ENCODE assay signal across 20 cellular contexts in the genomic region with DNA sequence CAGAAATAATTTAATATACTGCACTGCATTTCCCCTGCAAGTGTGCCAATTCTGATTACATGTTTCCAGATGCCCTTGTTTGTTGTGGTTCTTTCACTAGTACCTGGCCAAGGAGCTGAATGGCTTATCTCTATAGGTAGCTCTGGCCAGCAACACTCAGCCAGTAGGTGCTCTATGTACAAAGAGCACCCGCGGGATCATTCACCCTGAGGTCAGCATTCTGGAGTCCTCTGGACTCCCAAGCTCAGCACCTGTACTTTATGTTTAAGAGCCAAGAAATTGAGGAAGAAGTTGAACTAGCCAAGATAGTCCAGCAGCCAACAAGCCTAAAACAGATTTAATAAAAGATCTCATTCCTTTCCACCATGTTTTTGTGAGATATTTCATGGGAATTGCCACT.
"Had no signal": no experiment of that assay in that cellular context is flagged by ENCODE, and none has a peak within 500 bp of the region (broad histone marks: within the 10 kb centered on the region; RNA-seq: fewer than 3 reads in every experiment).

No MANE protein-coding gene starts in this region.

- H3K36me3 ChIP-seq: colonic mucosa, esophagus muscularis mucosa, gastroesophageal sphincter, heart left ventricle, left lung, lower lobe of right lung had no signal

- H3K4me1 ChIP-seq: colonic mucosa, foreskin keratinocyte, gastroesophageal sphincter, left lung had no signal

- H3K27me3 ChIP-seq: colonic mucosa, esophagus muscularis mucosa, foreskin keratinocyte, gastroesophageal sphincter, heart left ventricle, hepatocyte, left lung had no signal

- H3K79me2 ChIP-seq: hepatocyte had no signal

- H3K4me2 ChIP-seq: hepatocyte had no signal

- H3K4me3 ChIP-seq: colonic mucosa, esophagus muscularis mucosa, gastroesophageal sphincter, heart left ventricle, hepatocyte, left lung, lower lobe of right lung, mucosa of descending colon had no signal

- H2AFZ ChIP-seq: hepatocyte had no signal

- H3K27ac ChIP-seq: colonic mucosa, esophagus muscularis mucosa, foreskin keratinocyte, gastroesophageal sphincter, heart left ventricle, hepatocyte, left lung, lower lobe of right lung had no signal

- DNase-seq: cerebellar nuclear complex; colonic mucosa; cortex of kidney; effector memory CD4-positive, alpha-beta T cell; foreskin keratinocyte; heart left ventricle; hypothalamus; immature natural killer cell; islet precursor cell; kidney; left colon; left lung; lower lobe of right lung; mesenchymal stem cell; mucosa of descending colon had no signal

- FAIRE-seq: endothelial cell of umbilical vein, frontal cortex, kidney had no signal

- H3K9me3 ChIP-seq: colonic mucosa, esophagus muscularis mucosa, gastroesophageal sphincter, heart left ventricle, left lung, lower lobe of right lung, mucosa of descending colon had no signal

- ATAC-seq: foreskin keratinocyte, gastroesophageal sphincter, left colon, left lung, lower lobe of right lung, mucosa of descending colon had no signal
